ENCODE assay signal across 15 cellular contexts in the genomic region with DNA sequence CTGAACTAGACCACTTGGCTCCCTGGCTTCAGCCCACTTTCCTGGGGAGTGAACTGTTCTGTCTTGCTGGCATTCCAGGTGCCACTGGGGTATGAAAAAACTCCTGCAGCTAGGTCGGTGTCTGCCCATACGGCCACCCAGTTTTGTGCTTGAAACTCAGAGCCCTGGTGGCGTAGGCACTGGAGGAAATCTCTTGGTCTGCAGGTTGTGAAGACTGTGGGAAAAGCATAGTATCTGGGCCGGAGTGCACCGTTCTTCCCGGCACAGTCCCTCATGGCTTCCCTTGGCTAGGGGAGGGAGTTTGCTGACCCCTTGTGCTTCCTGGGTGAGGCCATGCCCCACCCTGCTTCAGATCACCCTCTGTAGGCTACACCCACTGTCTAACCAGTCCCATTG. TPM values are rescaled to one million over a fixed set of nuclear protein-coding genes. Genes with fewer than 3 reads are reported as not detected.
DNase-seq lines count a peak whose midpoint lies in the region; ATAC-seq and TF ChIP-seq lines count a peak whose summit lies in the region.
"Had no signal": no experiment of that assay in that cellular context is flagged by ENCODE, and none has a peak within 500 bp of the region (broad histone marks: within the 10 kb centered on the region; RNA-seq: fewer than 3 reads in every experiment).

No MANE protein-coding gene starts in this region.

- no peaks in the 10 kb centered on the region for H3K79me1 ChIP-seq in H9 (ENCODE audit: insufficient read depth, low read depth, low read length, poor library complexity, severe bottlenecking)

- H2BK20ac ChIP-seq in H9 (ENCODE audit: low read depth, low read length, poor library complexity, severe bottlenecking) = no peak overlapping the region

- no peaks in the 10 kb centered on the region for H4K20me1 ChIP-seq in H9 (ENCODE audit: control insufficient read depth, insufficient read depth, insufficient read length)

- H3K4me1 ChIP-seq in CD4-positive, alpha-beta memory T cell (ENCODE audit: insufficient read depth, low read length) = peaks cover 22% of the 10 kb centered on the region
- H3K4me1 ChIP-seq in sigmoid colon (no peaks in the 10 kb centered on the region), H9 (ENCODE audit: insufficient read depth, low read length) (no peaks in the 10 kb centered on the region)

- H3K4me2 ChIP-seq in H9 (ENCODE audit: insufficient read depth, insufficient read length, low read length) = no peak overlapping the region

- no peak overlapping the region for H4K8ac ChIP-seq in H9 (replicated peaks; ENCODE audit: insufficient read length, low read depth, low read length)

- TF ChIP-seq CTCF in sigmoid colon (IDR thresholded peaks at IDR 0.05) (no peak), H9 (conservative IDR thresholded peaks at IDR 0.05) (no peak), foreskin fibroblast (IDR thresholded peaks at IDR 0.05; ENCODE audit: low read depth, low read length) (no peak)

- TF ChIP-seq POLR2A in sigmoid colon (IDR thresholded peaks at IDR 0.05) = no peak

- 97 to 98% methylated on average over 6 of the region's 6 CpGs for WGBS in sigmoid colon, 2 donors
- WGBS in H9 (ENCODE audit: extremely low coverage, insufficient read length, low lambda C conversion rate) = no CpG with 5 or more reads among the region's 6 CpGs

- no peak overlapping the region for H3K27ac Mint-ChIP-seq in activated CD4-positive, alpha-beta T cell treated with anti-CD3 and anti-CD28 coated beads, Interleukin-2, amount 10 ng/mL, durations not matched to agents 24 days and 14 days
- peak overlapping the region; percentile 63 to 91 (median 86) for H3K27ac Mint-ChIP-seq in CD4-positive, alpha-beta memory T cell
- peak overlapping the region; percentile 49 for H3K27ac Mint-ChIP-seq in activated naive CD8-positive, alpha-beta T cell treated with anti-CD3 and anti-CD28 coated beads for 36 hours
- H3K27ac Mint-ChIP-seq in H9 = no peak overlapping the region
- H3K27ac Mint-ChIP-seq: progenitor cell of endocrine pancreas had no signal

- POLR2A ChIA-PET in CD4-positive, alpha-beta memory T cell (lab: Charles Lee; ENCODE audit: partially characterized antibody) = interaction anchor here (1.1 to 2.9 kb wide), 4 partner anchors 29 to 52 kb away, joined by 4 to 23 read pairs (median 8); partner anchors contain the start of genes NAA25 and TRAFD1

- H3K9me3 ChIP-seq in CD4-positive, alpha-beta memory T cell (ENCODE audit: control insufficient read depth in 1 of 2, low read length in 2 of 2) = no peaks in the 10 kb centered on the region
- H3K9me3 ChIP-seq in sigmoid colon = no peaks in the 10 kb centered on the region
- no peaks in the 10 kb centered on the region for H3K9me3 ChIP-seq in H9 (ENCODE audit: control insufficient read depth, low read depth, low read length)

- peaks cover 15% of the 10 kb centered on the region for H3K36me3 ChIP-seq in CD4-positive, alpha-beta memory T cell (ENCODE audit: insufficient read depth, low read length)
- peaks cover 26 to 78% (median 45%) of the 10 kb centered on the region in 4 donors for H3K36me3 ChIP-seq in sigmoid colon

- H3K23me2 ChIP-seq in H9 (ENCODE audit: insufficient read length, low read depth, low read length, poor library complexity, severe bottlenecking) = no peaks in the 10 kb centered on the region

- no peak overlapping the region for H2BK15ac ChIP-seq in H9 (ENCODE audit: low read depth, low read length)

- no peak overlapping the region for H3K4ac ChIP-seq in H9 (ENCODE audit: low read depth, low read length)

- H2AK5ac ChIP-seq in H9 (ENCODE audit: insufficient read length, low read length) = no peak overlapping the region

- H3K27me3 ChIP-seq in CD4-positive, alpha-beta memory T cell (ENCODE audit: insufficient read depth, low read length) = no peaks in the 10 kb centered on the region
- H3K27me3 ChIP-seq in sigmoid colon = no peaks in the 10 kb centered on the region
- H3K27me3 ChIP-seq in H9 (ENCODE audit: insufficient read depth, low read length) = no peaks in the 10 kb centered on the region

- no peak overlapping the region for H2BK12ac ChIP-seq in H9 (ENCODE audit: insufficient read length, low read depth, low read length)

- H3K56ac ChIP-seq in H9 (ENCODE audit: insufficient read length, low read depth, low read length) = no peak overlapping the region

- peaks cover 68% of the 10 kb centered on the region for H3K36me3 Mint-ChIP-seq in activated CD4-positive, alpha-beta T cell treated with anti-CD3 and anti-CD28 coated beads, Interleukin-2, amount 10 ng/mL, durations not matched to agents 24 days and 14 days (ENCODE audit: low read depth)
- H3K36me3 Mint-ChIP-seq in CD4-positive, alpha-beta memory T cell = peaks cover 79 to 82% of the 10 kb centered on the region in 2 donors
- H3K36me3 Mint-ChIP-seq in activated naive CD8-positive, alpha-beta T cell treated with anti-CD3 and anti-CD28 coated beads for 36 hours = peaks cover 85% of the 10 kb centered on the region
- peaks cover 52 to 80% (median 76%) of the 10 kb centered on the region in 3 experiments for H3K36me3 Mint-ChIP-seq in H9 (ENCODE audit: insufficient read depth in 1 of 3, low read depth in 3 of 3)

- peak overlapping the region; percentile 21 for H3K27ac ChIP-seq in CD4-positive, alpha-beta memory T cell (ENCODE audit: low read depth, low read length)
- H3K27ac ChIP-seq in sigmoid colon (no peak overlapping the region), H9 (ENCODE audit: insufficient read length, low read depth, low read length) (no peak overlapping the region)

- H3T11ph ChIP-seq in H9 (ENCODE audit: low read length) = no peak overlapping the region

- TF ChIP-seq EP300 in sigmoid colon (IDR thresholded peaks at IDR 0.05) = no peak

- intact Hi-C loops in activated CD4-positive, alpha-beta T cell treated with anti-CD3 and anti-CD28 coated beads, Interleukin-2, amount 10 ng/mL, durations not matched to agents 24 days and 14 days (cut with micrococcal nuclease) = no loop called here
- intact Hi-C loops in CD4-positive, alpha-beta memory T cell (cut with micrococcal nuclease) = no loop called here
- intact Hi-C loops in sigmoid colon (cut with DNase I) = loop anchor here (10.0 kb wide), 1 partner anchor 94 kb away; no protein-coding TSS in a partner anchor

- no peak overlapping the region for H3K18ac ChIP-seq in H9 (ENCODE audit: insufficient read length, low read depth, low read length)

- H4K91ac ChIP-seq in H9 (ENCODE audit: insufficient read length, low read depth, low read length) = no peak overlapping the region

- no peak overlapping the region for H3K23ac ChIP-seq in H9 (ENCODE audit: insufficient read length, low read depth, low read length)

- no peak overlapping the region for H2AFZ ChIP-seq in H9 (ENCODE audit: low read length)

- H2BK120ac ChIP-seq in H9 (ENCODE audit: low read depth, low read length, poor library complexity, severe bottlenecking) = no peak overlapping the region

- DNase-seq in activated CD4-positive, alpha-beta T cell treated with anti-CD3 and anti-CD28 coated beads, Interleukin-2, amount 10 ng/mL, durations not matched to agents 24 days and 14 days = no peak
- DNase-seq in activated CD4-positive, alpha-beta T cell treated with anti-CD3 and anti-CD28 coated beads for 4 hours = no peak
- DNase-seq in CD4-positive, alpha-beta memory T cell = no peak
- no peak for DNase-seq in activated naive CD8-positive, alpha-beta T cell treated with anti-CD3 and anti-CD28 coated beads for 36 hours
- DNase-seq in sigmoid colon (peak; percentile 11), H9 (no peak), foreskin fibroblast (no peak)
- DNase-seq: cerebellar nuclear complex, NCI-H1105, NCI-H2029, NCI-H226, NCI-H82 had no signal

- H3K14ac ChIP-seq in H9 (ENCODE audit: insufficient read depth, low read length) = no peak overlapping the region

- peaks cover 29% of the 10 kb centered on the region for H3K4me1 Mint-ChIP-seq in activated CD4-positive, alpha-beta T cell treated with anti-CD3 and anti-CD28 coated beads, Interleukin-2, amount 10 ng/mL, durations not matched to agents 24 days and 14 days
- H3K4me1 Mint-ChIP-seq in CD4-positive, alpha-beta memory T cell = peaks cover 19 to 45% (median 35%) of the 10 kb centered on the region in 4 donors
- H3K4me1 Mint-ChIP-seq in activated naive CD8-positive, alpha-beta T cell treated with anti-CD3 and anti-CD28 coated beads for 36 hours = peaks cover 16% of the 10 kb centered on the region
- H3K4me1 Mint-ChIP-seq in H9 = no peaks in the 10 kb centered on the region

- CTCF ChIA-PET in CD4-positive, alpha-beta memory T cell (lab: Charles Lee; ENCODE audit: partially characterized antibody) = interaction anchor here (1.8 kb wide), 1 partner anchor 50 kb away, joined by 4 read pairs; the partner anchor contains the start of gene NAA25

- peak overlapping the region; percentile 9 for H3K4me3 Mint-ChIP-seq in activated CD4-positive, alpha-beta T cell treated with anti-CD3 and anti-CD28 coated beads, Interleukin-2, amount 10 ng/mL, durations not matched to agents 24 days and 14 days
- H3K4me3 Mint-ChIP-seq in CD4-positive, alpha-beta memory T cell = peak overlapping the region in 7 of 8 donors; percentile 32 to 76 (median 59)
- no peak overlapping the region for H3K4me3 Mint-ChIP-seq in activated naive CD8-positive, alpha-beta T cell treated with anti-CD3 and anti-CD28 coated beads for 36 hours
- no peak overlapping the region for H3K4me3 Mint-ChIP-seq in H9

- H3K4me3 ChIP-seq in CD4-positive, alpha-beta memory T cell (ENCODE audit: low read length in 2 of 2) = no peak overlapping the region
- no peak overlapping the region for H3K4me3 ChIP-seq in sigmoid colon
- no peak overlapping the region for H3K4me3 ChIP-seq in foreskin fibroblast (ENCODE audit: low read depth in 1 of 2, low read length in 2 of 2)

- no peaks in the 10 kb centered on the region for H3K79me2 ChIP-seq in H9 (ENCODE audit: insufficient read depth, low read length)

- H4K5ac ChIP-seq in H9 (ENCODE audit: insufficient read length, low read depth, low read length) = no peak overlapping the region

- H3K9me3 Mint-ChIP-seq in activated CD4-positive, alpha-beta T cell treated with anti-CD3 and anti-CD28 coated beads, Interleukin-2, amount 10 ng/mL, durations not matched to agents 24 days and 14 days = peaks cover 10% of the 10 kb centered on the region
- H3K9me3 Mint-ChIP-seq in CD4-positive, alpha-beta memory T cell = peaks cover 2 to 52% (median 40%) of the 10 kb centered on the region in 8 donors
- H3K9me3 Mint-ChIP-seq in activated naive CD8-positive, alpha-beta T cell treated with anti-CD3 and anti-CD28 coated beads for 36 hours = peaks cover 40% of the 10 kb centered on the region
- H3K9me3 Mint-ChIP-seq in H9 = peaks cover 10 to 21% of the 10 kb centered on the region in 2 experiments

- H3K27me3 Mint-ChIP-seq in activated CD4-positive, alpha-beta T cell treated with anti-CD3 and anti-CD28 coated beads, Interleukin-2, amount 10 ng/mL, durations not matched to agents 24 days and 14 days = no peaks in the 10 kb centered on the region
- H3K27me3 Mint-ChIP-seq in CD4-positive, alpha-beta memory T cell = no peaks in the 10 kb centered on the region
- no peaks in the 10 kb centered on the region for H3K27me3 Mint-ChIP-seq in activated naive CD8-positive, alpha-beta T cell treated with anti-CD3 and anti-CD28 coated beads for 36 hours
- H3K27me3 Mint-ChIP-seq in H9 (ENCODE audit: low read depth) = no peaks in the 10 kb centered on the region; the same call in 1 of the 2 replicates
- H3K27me3 Mint-ChIP-seq: progenitor cell of endocrine pancreas had no signal

- H3K9ac ChIP-seq in H9 (ENCODE audit: extremely low read depth, insufficient read length, low read length) = no peak overlapping the region

- ATAC-seq in GM18907 (IDR thresholded peaks at IDR 0.05; ENCODE audit: unreplicated experiment) = no peak
- ATAC-seq: HepG2 had no signal

- no peak overlapping the region for H2BK5ac ChIP-seq in H9 (ENCODE audit: insufficient read length, low read length)

RNA-seq across cellular contexts. Expression of gene TRAFD1, which starts 33.8 kb away (rescaled TPM):
- 45.6 and 48.3 TPM in 2 replicates for total RNA-seq in activated CD4-positive, alpha-beta T cell treated with anti-CD3 and anti-CD28 coated beads, Interleukin-2, amount 10 ng/mL, durations not matched to agents 24 days and 14 days
- 10 to 100 TPM; 38.7 to 42.7 TPM for total RNA-seq in CD4-positive, alpha-beta memory T cell
- polyA plus RNA-seq in CD4-positive, alpha-beta memory T cell = 10 to 100 TPM; 60.4 to 71.2 TPM
- 10 to 100 TPM; 49.6 to 49.8 TPM for total RNA-seq in activated naive CD8-positive, alpha-beta T cell treated with anti-CD3 and anti-CD28 coated beads for 36 hours
- total RNA-seq in sigmoid colon = 10 to 100 TPM; 42.1 to 90.8 (median 74.7) TPM
- polyA plus RNA-seq in sigmoid colon = 10 to 100 TPM; 17.4 to 42.1 (median 17.6) TPM
- total RNA-seq in H9 (2021) = 32.0 and 32.9 TPM in 2 replicates

RNA-seq across cellular contexts. Expression of gene NAA25, which starts 50.6 kb away (rescaled TPM):
- 60.0 and 62.1 TPM in 2 replicates for total RNA-seq in activated CD4-positive, alpha-beta T cell treated with anti-CD3 and anti-CD28 coated beads, Interleukin-2, amount 10 ng/mL, durations not matched to agents 24 days and 14 days
- total RNA-seq in CD4-positive, alpha-beta memory T cell = 10 to 100 TPM; 28.7 to 35.3 TPM
- polyA plus RNA-seq in CD4-positive, alpha-beta memory T cell = 10 to 100 TPM in 1 of 2 donors, 1 to 10 TPM in 1; 8.5 to 15.2 TPM
- 10 to 100 TPM; 51.3 to 54.9 TPM for total RNA-seq in activated naive CD8-positive, alpha-beta T cell treated with anti-CD3 and anti-CD28 coated beads for 36 hours
- 10 to 100 TPM; 21.6 to 26.6 (median 22.5) TPM for total RNA-seq in sigmoid colon
- 1 to 10 TPM in 2 of 3 donors, under 1 TPM in 1; 0.60 to 6.5 (median 1.6) TPM for polyA plus RNA-seq in sigmoid colon
- 54.3 and 57.1 TPM in 2 replicates for total RNA-seq in H9 (2021)

Comparison
In these comparisons a context has a peak if more than half of its experiments do, and no peak if none do; other contexts are left out.
1. H3K27ac Mint-ChIP-seq: peak in CD4-positive, alpha-beta memory T cell (7 of 7) and activated naive CD8-positive, alpha-beta T cell treated with anti-CD3 and anti-CD28 coated beads for 36 hours (single experiment); none in activated CD4-positive, alpha-beta T cell treated with anti-CD3 and anti-CD28 coated beads, Interleukin-2, amount 10 ng/mL, durations not matched to agents 24 days and 14 days (single experiment) and H9 (0 of 3).
2. H3K4me3 Mint-ChIP-seq: peak in activated CD4-positive, alpha-beta T cell treated with anti-CD3 and anti-CD28 coated beads, Interleukin-2, amount 10 ng/mL, durations not matched to agents 24 days and 14 days (single experiment) and CD4-positive, alpha-beta memory T cell (7 of 8); none in activated naive CD8-positive, alpha-beta T cell treated with anti-CD3 and anti-CD28 coated beads for 36 hours (single experiment) and H9 (0 of 2).